15 cellular contexts compared by ENCODE assay signal in the genomic region with DNA sequence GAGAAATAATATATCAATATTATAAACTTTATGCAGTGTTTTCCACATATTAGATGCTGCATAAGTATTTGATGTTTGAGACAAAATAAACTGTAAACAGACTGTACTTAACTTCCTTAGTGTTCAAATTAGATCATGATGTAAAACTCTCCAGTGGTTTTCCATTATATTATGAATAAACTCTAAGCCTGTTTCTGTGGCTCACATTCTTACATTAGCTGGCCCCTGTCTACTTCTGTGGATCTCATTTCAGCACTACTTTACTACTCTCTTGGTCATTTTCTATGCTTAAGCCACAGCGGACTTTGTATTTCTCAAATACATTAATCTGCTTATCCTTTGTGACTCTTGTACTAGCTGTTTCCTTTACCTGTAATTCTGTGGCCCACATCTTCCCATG. TPM values are rescaled to one million over a fixed set of nuclear protein-coding genes. Genes with fewer than 3 reads are reported as not detected.
DNase-seq lines count a peak whose midpoint lies in the region; ATAC-seq, FAIRE-seq and TF ChIP-seq lines count a peak whose summit lies in the region.
"Had no signal": no experiment of that assay in that cellular context is flagged by ENCODE, and none has a peak within 500 bp of the region (broad histone marks: within the 10 kb centered on the region; RNA-seq: fewer than 3 reads in every experiment).

No MANE protein-coding gene starts in this region.

- H3K9ac ChIP-seq in skeletal muscle tissue (ENCODE audit: low read depth in 1 of 3, low read length in 3 of 3) (peak overlapping the region; percentile 2 to 14 (median 8)), GM23248 (no peak overlapping the region)

- ATAC-seq in RWPE2 (ENCODE audit: low read depth): no peak

- H3K36me3 Mint-ChIP-seq in mesothelial cell of epicardium: peaks cover 24% of the 10 kb centered on the region

- H3F3A ChIP-seq in GM23248 (ENCODE audit: insufficient read depth): no peaks in the 10 kb centered on the region

- H3K79me2 ChIP-seq in GM23248 (ENCODE audit: insufficient read depth): peaks cover 100% of the 10 kb centered on the region

- H3K27ac Mint-ChIP-seq in mesothelial cell of epicardium: peak overlapping the region; percentile 89

- H3K27me3 ChIP-seq in RWPE2 (ENCODE audit: insufficient read depth, poor library complexity, severe bottlenecking) (no peaks in the 10 kb centered on the region), skeletal muscle tissue (ENCODE audit: control insufficient read depth in 3 of 3, insufficient read depth in 3 of 3, low read length in 3 of 3) (no peaks in the 10 kb centered on the region), GM23248 (replicated peaks; ENCODE audit: insufficient read depth) (no peaks in the 10 kb centered on the region)
- H3K27me3 ChIP-seq: SJSA1 had no signal

- in situ Hi-C loops in GM23248 (cut with MboI): no loop called here

- H2AFZ ChIP-seq in GM23248: no peak overlapping the region

- TF ChIP-seq CTCF in RWPE2 (IDR thresholded peaks at IDR 0.05; ENCODE audit: poor library complexity, severe bottlenecking): no peak
- TF ChIP-seq CTCF in mesothelial cell of epicardium (IDR thresholded peaks at IDR 0.05; ENCODE audit: unreplicated experiment): no peak

- no peak overlapping the region for H3K4me3 Mint-ChIP-seq in mesothelial cell of epicardium

- DNase-seq in RWPE2 (ENCODE audit: low spot score) (no peak), mesothelial cell of epicardium (ENCODE audit: low spot score in 2 of 2, unreplicated experiment in 2 of 2) (no peak), H54 (ENCODE audit: insufficient read length, low spot score) (no peak), GM23248 (no peak), NCI-H1105 (lab: John Stamatoyannopoulos, UW) (no peak), AML-193 (lab: John Stamatoyannopoulos, UW) (no peak)
- DNase-seq: activated CD4-positive, alpha-beta T cell treated with anti-CD3 and anti-CD28 coated beads for 1 hour; COR-L47; lower lobe of right lung; NCI-H187 treated with DMSO at 0.1 percent for 48 hours; NCI-H510A; T1000 had no signal

- H3K27me3 Mint-ChIP-seq in mesothelial cell of epicardium (ENCODE audit: low read depth): no peaks in the 10 kb centered on the region

- H3K4me2 ChIP-seq in GM23248 (ENCODE audit: unreplicated experiment): no peak overlapping the region

- H3K27ac ChIP-seq in RWPE2 (ENCODE audit: poor library complexity, severe bottlenecking): peak overlapping the region; percentile 34
- peak overlapping the region; percentile 61 for H3K27ac ChIP-seq in cingulate gyrus (ENCODE audit: low read depth, low read length)
- peak overlapping the region; percentile 37 for H3K27ac ChIP-seq in skeletal muscle tissue (ENCODE audit: low read depth, low read length)
- no peak overlapping the region for H3K27ac ChIP-seq in GM23248
- H3K27ac ChIP-seq: lower lobe of right lung, SJSA1 had no signal

- peaks cover 4% of the 10 kb centered on the region for H3K9me3 ChIP-seq in RWPE2 (ENCODE audit: severe bottlenecking)
- H3K9me3 ChIP-seq in skeletal muscle tissue (ENCODE audit: control insufficient read depth in 3 of 3, low read length in 3 of 3): no peaks in the 10 kb centered on the region
- H3K9me3 ChIP-seq in GM23248 (ENCODE audit: low read depth): no peaks in the 10 kb centered on the region
- H3K9me3 ChIP-seq: lower lobe of right lung, SJSA1 had no signal

- peaks cover 47% of the 10 kb centered on the region for H4K20me1 ChIP-seq in GM23248 (ENCODE audit: insufficient read depth)

- H3K36me3 ChIP-seq in RWPE2 (ENCODE audit: low read depth) (0 out of 2 replicates have a peak, but pooled peaks cover 4% of the 10 kb centered on the region), skeletal muscle tissue (ENCODE audit: control insufficient read depth in 3 of 3, insufficient read depth in 3 of 3, low read length in 3 of 3) (no peaks in the 10 kb centered on the region), GM23248 (ENCODE audit: low read depth) (no peaks in the 10 kb centered on the region)
- H3K36me3 ChIP-seq: lower lobe of right lung, SJSA1 had no signal

- H3K4me3 ChIP-seq in RWPE2 (ENCODE audit: severe bottlenecking) (no peak overlapping the region), skeletal muscle tissue (ENCODE audit: low read length in 3 of 3) (peak overlapping the region in 1 of 3 donors; percentile 6), GM23248 (no peak overlapping the region)
- H3K4me3 ChIP-seq: lower lobe of right lung, SJSA1 had no signal

- WGBS in GM23248 (ENCODE audit: low coverage in 1 of 2, low lambda C conversion rate in 2 of 2, missing lambda C conversion rate in 2 of 2), 2 experiments: 89 to 97% methylated on average over 1 of the region's 1 CpG

- H3K4me1 Mint-ChIP-seq in mesothelial cell of epicardium: peaks cover 17% of the 10 kb centered on the region

- no peak for TF ChIP-seq POLR2A in H54 (IDR thresholded peaks at IDR 0.05; ENCODE audit: low read depth, low read length)

- no peak for FAIRE-seq in H54 (lab: Jason Lieb, UNC)

- peaks cover 37% of the 10 kb centered on the region for H3K9me3 Mint-ChIP-seq in mesothelial cell of epicardium

- H3K4me1 ChIP-seq in RWPE2 (ENCODE audit: insufficient read depth, poor library complexity, severe bottlenecking): peaks cover 30% of the 10 kb centered on the region
- H3K4me1 ChIP-seq in skeletal muscle tissue (ENCODE audit: control insufficient read depth in 3 of 3, insufficient read depth in 3 of 3, low read length in 3 of 3): peaks cover 8 to 24% (median 14%) of the 10 kb centered on the region in 3 donors
- peaks cover 8% of the 10 kb centered on the region for H3K4me1 ChIP-seq in GM23248 (ENCODE audit: insufficient read depth)
- H3K4me1 ChIP-seq: SJSA1 had no signal

- H3K9me2 ChIP-seq in GM23248 (ENCODE audit: insufficient read depth): no peaks in the 10 kb centered on the region

RNA-seq across cellular contexts. Expression of gene ARHGEF12, which starts 55.6 kb away (rescaled TPM):
- 83.0 to 86.0 TPM (median 85.2 TPM) in 3 replicates for total RNA-seq in mesothelial cell of epicardium
- total RNA-seq in skeletal muscle tissue: 59.5 TPM
- total RNA-seq in GM23248 (2014; rRNA removed; shearing (Covaris generic)): 52.7 and 57.9 TPM in 2 replicates
- 20.3 and 20.4 TPM in 2 replicates for polyA plus RNA-seq in GM23248 (2016; fragmentation: Nextera tagmentation; extraction: Ambion mirVana)
